ENCODE assay signal across 8 cellular contexts in genomic region chr22:18078329-18079041, GRCh38. TPM values are rescaled to one million over a fixed set of nuclear protein-coding genes. Genes with fewer than 3 reads are reported as not detected.
DNase-seq lines count a peak whose midpoint lies in the region; ATAC-seq and TF ChIP-seq lines count a peak whose summit lies in the region.

No MANE protein-coding gene starts in this region.

- no peaks in the 10 kb centered on the region for H3K9me3 Mint-ChIP-seq in activated T-helper 17 cell treated with anti-CD3 and anti-CD28 coated beads, Interleukin-2, amount 50 U/mL, for 72 hours
- no peaks in the 10 kb centered on the region for H3K9me3 Mint-ChIP-seq in osteocyte (ENCODE audit: unreplicated experiment)

- H3K27me3 ChIP-seq in gastroesophageal sphincter: no peaks in the 10 kb centered on the region

- H3K27me3 Mint-ChIP-seq in activated T-helper 17 cell treated with anti-CD3 and anti-CD28 coated beads, Interleukin-2, amount 50 U/mL, for 72 hours: no peaks in the 10 kb centered on the region
- H3K27me3 Mint-ChIP-seq in osteocyte (ENCODE audit: unreplicated experiment): no peaks in the 10 kb centered on the region

- ATAC-seq in GM21723 (IDR thresholded peaks at IDR 0.05; ENCODE audit: unreplicated experiment): peak; percentile 29
- ATAC-seq in activated T-helper 17 cell treated with anti-CD3 and anti-CD28 coated beads, Interleukin-2, amount 50 U/mL, for 72 hours (replicated peaks): peak; percentile 50
- ATAC-seq in gastroesophageal sphincter: no peak
- no peak for ATAC-seq in GM21717 (IDR thresholded peaks at IDR 0.05; ENCODE audit: unreplicated experiment)
- ATAC-seq in HG03139 (IDR thresholded peaks at IDR 0.05; ENCODE audit: unreplicated experiment): no peak

- no CpG with 5 or more reads among the region's 45 CpGs for WGBS in gastroesophageal sphincter (ENCODE audit: low coverage in 1 of 2), 2 donors

- TF ChIP-seq POLR2A in gastroesophageal sphincter (IDR thresholded peaks at IDR 0.05): no peak

- TF ChIP-seq EP300 in gastroesophageal sphincter (IDR thresholded peaks at IDR 0.05): no peak

- TF ChIP-seq CTCF in gastroesophageal sphincter (IDR thresholded peaks at IDR 0.05) (no peak), osteocyte (IDR thresholded peaks at IDR 0.05) (no peak)

- no peaks in the 10 kb centered on the region for H3K9me3 ChIP-seq in gastroesophageal sphincter

- H3K4me3 ChIP-seq in gastroesophageal sphincter: peak overlapping the region; percentile 72 to 96

- H3K27ac Mint-ChIP-seq in activated T-helper 17 cell treated with anti-CD3 and anti-CD28 coated beads, Interleukin-2, amount 50 U/mL, for 72 hours: peak overlapping the region; percentile 95
- peak overlapping the region; percentile 97 for H3K27ac Mint-ChIP-seq in osteocyte (ENCODE audit: unreplicated experiment)

- peak; percentile 37 for DNase-seq in Caki2 (ENCODE audit: low read depth)
- DNase-seq in NCI-H226: peak; percentile 18
- no peak for DNase-seq in osteocyte (ENCODE audit: extremely low spot score, unreplicated experiment)

- peak overlapping the region; percentile 93 for H3K4me3 Mint-ChIP-seq in activated T-helper 17 cell treated with anti-CD3 and anti-CD28 coated beads, Interleukin-2, amount 50 U/mL, for 72 hours
- peak overlapping the region; percentile 100 for H3K4me3 Mint-ChIP-seq in osteocyte (ENCODE audit: unreplicated experiment)

- H3K36me3 Mint-ChIP-seq in activated T-helper 17 cell treated with anti-CD3 and anti-CD28 coated beads, Interleukin-2, amount 50 U/mL, for 72 hours (ENCODE audit: low read depth): peaks cover 53% of the 10 kb centered on the region
- peaks cover 21% of the 10 kb centered on the region for H3K36me3 Mint-ChIP-seq in osteocyte (ENCODE audit: unreplicated experiment)

- H3K4me1 Mint-ChIP-seq in activated T-helper 17 cell treated with anti-CD3 and anti-CD28 coated beads, Interleukin-2, amount 50 U/mL, for 72 hours: peaks cover 36% of the 10 kb centered on the region
- peaks cover 28% of the 10 kb centered on the region for H3K4me1 Mint-ChIP-seq in osteocyte (ENCODE audit: unreplicated experiment)

- peak overlapping the region; percentile 43 to 87 (median 82) for H3K27ac ChIP-seq in gastroesophageal sphincter

- in situ Hi-C loops in Caki2 (cut with HindIII; ENCODE audit: low pct_unique_long_range_greater_than_20kb, low sequenced_read_pairs): no loop called here

- H3K4me1 ChIP-seq in gastroesophageal sphincter: peaks cover 0 to 55% (median 24%) of the 10 kb centered on the region in 3 donors

- peaks cover 3 to 44% of the 10 kb centered on the region in 2 donors for H3K36me3 ChIP-seq in gastroesophageal sphincter

RNA-seq across cellular contexts. Expression of gene PEX26, which starts 0.7 kb away (rescaled TPM):
- 12.2 and 15.9 TPM in 2 replicates for total RNA-seq in Caki2 (2014; rRNA removed; shearing (Covaris generic); ENCODE audit: low replicate concordance)
- total RNA-seq in activated T-helper 17 cell treated with anti-CD3 and anti-CD28 coated beads, Interleukin-2, amount 50 U/mL, for 72 hours: 10 to 100 TPM; 53.4 to 70.5 TPM
- total RNA-seq in gastroesophageal sphincter: 10 to 100 TPM; 19.5 to 34.9 (median 27.4) TPM
- total RNA-seq in osteocyte: 43.3 and 43.5 TPM in 2 replicates

RNA-seq across cellular contexts. Expression of gene TUBA8, which starts 32.1 kb away (rescaled TPM):
- total RNA-seq in Caki2 (2014; rRNA removed; shearing (Covaris generic); ENCODE audit: low replicate concordance): 2.4 and 6.1 TPM in 2 replicates
- total RNA-seq in activated T-helper 17 cell treated with anti-CD3 and anti-CD28 coated beads, Interleukin-2, amount 50 U/mL, for 72 hours: 1 to 10 TPM; 4.7 to 6.6 TPM
- total RNA-seq in gastroesophageal sphincter (10 to 100 TPM in 2 of 4 donors, 1 to 10 TPM in 2; 1.3 to 12.9 (median 7.6) TPM), osteocyte (1.8 TPM in 2 replicates)

RNA-seq across cellular contexts. Expression of gene MICAL3, which starts 54.1 kb away (rescaled TPM):
- total RNA-seq in Caki2 (2014; rRNA removed; shearing (Covaris generic); ENCODE audit: low replicate concordance): 12.3 and 14.5 TPM in 2 replicates
- 10 to 100 TPM; 28.7 to 38.5 TPM for total RNA-seq in activated T-helper 17 cell treated with anti-CD3 and anti-CD28 coated beads, Interleukin-2, amount 50 U/mL, for 72 hours
- total RNA-seq in gastroesophageal sphincter: 100 to 1,000 TPM in 1 of 4 donors, 10 to 100 TPM in 3; 37.3 to 120 (median 51.5) TPM
- 44.2 and 47.9 TPM in 2 replicates for total RNA-seq in osteocyte

Comparison
In these comparisons a context has a peak if more than half of its experiments do, and no peak if none do; other contexts are left out.
1. ATAC-seq: peak in GM21723 (single experiment) and activated T-helper 17 cell treated with anti-CD3 and anti-CD28 coated beads, Interleukin-2, amount 50 U/mL, for 72 hours (single experiment); none in gastroesophageal sphincter (single experiment), GM21717 (single experiment) and HG03139 (single experiment).